Comparison of ENCODE assay signal across 8 cellular contexts in the genomic region with DNA sequence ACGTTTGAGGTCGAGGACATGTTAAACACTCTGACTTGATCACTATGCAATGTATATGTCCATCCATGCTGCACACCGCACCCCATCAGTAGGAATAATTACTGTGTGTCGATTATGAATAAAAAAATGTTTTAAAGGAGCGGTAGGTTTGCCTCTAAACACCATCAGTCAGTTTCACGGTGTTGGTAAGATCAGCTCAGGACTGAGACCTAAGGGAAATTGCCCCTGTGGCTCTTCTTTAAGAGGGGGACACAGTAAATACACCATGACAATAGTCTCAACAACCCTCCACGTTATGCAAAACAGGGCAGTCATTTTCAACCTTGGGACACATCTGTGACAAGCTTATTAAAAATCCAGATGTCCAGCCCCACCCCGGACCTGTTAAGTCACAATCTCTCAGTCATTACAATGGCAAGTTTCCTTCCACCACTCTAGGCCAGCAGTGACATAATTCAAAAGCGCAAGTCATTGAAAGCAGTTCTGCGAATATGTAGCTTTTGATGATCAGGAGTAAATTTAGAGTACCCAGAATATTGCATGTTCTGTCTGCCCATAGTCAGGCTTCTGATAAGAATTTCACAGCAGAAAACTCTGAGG. TPM values are rescaled to one million over a fixed set of nuclear protein-coding genes. Genes with fewer than 3 reads are reported as not detected.
DNase-seq lines count a peak whose midpoint lies in the region; ATAC-seq and TF ChIP-seq lines count a peak whose summit lies in the region.

No MANE protein-coding gene starts in this region.

- H3K23ac ChIP-seq in mesendoderm (ENCODE audit: low read length), result no peak overlapping the region

- H3K18ac ChIP-seq in mesendoderm (ENCODE audit: low read length), result peak overlapping the region; percentile 94

- peak overlapping the region; percentile 93 to 100 (median 96) for H3K4me3 ChIP-seq in BLaER1 treated with 17β-estradiol and CSF1 and Interleukin-3, amounts not matched to agents 10 nM and 100 nM
- H3K4me3 ChIP-seq in KMS-11 (IDR thresholded peaks at IDR 0.05; ENCODE audit: insufficient read depth, low read depth, low read length) (no peak overlapping the region), cardiac fibroblast (replicated peaks in 1 of 2; ENCODE audit: low read depth in 2 of 2, low read length in 2 of 2) (peak overlapping the region; percentile 67 to 70), mesendoderm (ENCODE audit: low read length) (peak overlapping the region; percentile 54)

- H3K36me3 ChIP-seq in BLaER1 treated with 17β-estradiol and CSF1 and Interleukin-3, amounts not matched to agents 10 nM and 100 nM, result peaks cover 10 to 57% (median 49%) of the 10 kb centered on the region in 11 experiments
- H3K36me3 ChIP-seq in KMS-11 (ENCODE audit: insufficient read depth) (peaks cover 5% of the 10 kb centered on the region; the same call in 1 of the 2 replicates), mesendoderm (ENCODE audit: control insufficient read depth, insufficient read depth, low read length) (peaks cover 3% of the 10 kb centered on the region)

- no peak for TF ChIP-seq CTCF in KMS-11 (conservative IDR thresholded peaks at IDR 0.05; ENCODE audit: low read depth, low read length)
- no peak for TF ChIP-seq CTCF in cardiac fibroblast (IDR thresholded peaks at IDR 0.05; ENCODE audit: low read depth, low read length)

- no peak for ATAC-seq in HG03097 (IDR thresholded peaks at IDR 0.05; ENCODE audit: low FRiP score, unreplicated experiment)

- H4K5ac ChIP-seq in mesendoderm (ENCODE audit: low read length), result no peak overlapping the region

- H2BK5ac ChIP-seq in mesendoderm (ENCODE audit: low read length), result no peak overlapping the region

- H3K4ac ChIP-seq in mesendoderm (ENCODE audit: low read depth, low read length), result no peak overlapping the region

- H3K56ac ChIP-seq in mesendoderm (ENCODE audit: low read length), result peak overlapping the region; percentile 94

- H3K4me2 ChIP-seq in BLaER1 treated with 17β-estradiol and CSF1 and Interleukin-3, amounts not matched to agents 10 nM and 100 nM, result peak overlapping the region; percentile 81 to 93 (median 85)
- peak overlapping the region; percentile 93 for H3K4me2 ChIP-seq in KMS-11
- H3K4me2 ChIP-seq in mesendoderm (ENCODE audit: low read length), result peak overlapping the region; percentile 77

- DNase-seq in cardiac fibroblast (ENCODE audit: low read depth in 2 of 2) (peak; percentile 3 to 42), mesendoderm (no peak), NCI-H774 (lab: John Stamatoyannopoulos, UW) (no peak), SW 1271 (lab: John Stamatoyannopoulos, UW) (no peak)
- no peak for DNase-seq in activated CD4-positive, alpha-beta T cell treated with anti-CD3 and anti-CD28 coated beads for 1 hour

- peaks cover 18% of the 10 kb centered on the region for H3K79me1 ChIP-seq in mesendoderm (ENCODE audit: low read length)

- H3K4me1 ChIP-seq in BLaER1 treated with 17β-estradiol and CSF1 and Interleukin-3, amounts not matched to agents 10 nM and 100 nM, result peaks cover 12 to 41% (median 16%) of the 10 kb centered on the region in 10 experiments
- H3K4me1 ChIP-seq in KMS-11 (ENCODE audit: low read depth, poor library complexity, severe bottlenecking) (peaks cover 11% of the 10 kb centered on the region), mesendoderm (ENCODE audit: control insufficient read depth, low read depth, low read length) (peaks cover 4% of the 10 kb centered on the region)

- H2BK15ac ChIP-seq in mesendoderm (replicated peaks; ENCODE audit: low read depth), result no peak overlapping the region

- peak overlapping the region; percentile 90 to 98 (median 93); a peak in 21 of 22 replicates for H3K9ac ChIP-seq in BLaER1 treated with 17β-estradiol and CSF1 and Interleukin-3, amounts not matched to agents 10 nM and 100 nM
- H3K9ac ChIP-seq in KMS-11 (peak overlapping the region; percentile 16; the same call in 1 of the 2 replicates), mesendoderm (ENCODE audit: low read length) (peak overlapping the region; percentile 93)

- H3K9me3 ChIP-seq in BLaER1 treated with 17β-estradiol and CSF1 and Interleukin-3, amounts not matched to agents 10 nM and 100 nM (replicated peaks in 1 of 11), result peaks cover 0 to 4% (median 0%) of the 10 kb centered on the region in 11 experiments; a peak in 1 of 22 replicates

- H4K8ac ChIP-seq in mesendoderm (ENCODE audit: low read depth, low read length), result no peak overlapping the region

- H3K79me2 ChIP-seq in KMS-11 (ENCODE audit: insufficient read depth, low read depth), result peaks cover 25% of the 10 kb centered on the region; the same call in 1 of the 2 replicates
- H3K79me2 ChIP-seq in mesendoderm (ENCODE audit: control insufficient read depth, insufficient read depth, low read length), result peaks cover 26% of the 10 kb centered on the region

- H2AK5ac ChIP-seq in mesendoderm (ENCODE audit: low read length), result no peak overlapping the region

- H2BK120ac ChIP-seq in mesendoderm (ENCODE audit: low read depth, low read length), result no peak overlapping the region

- peak overlapping the region; percentile 39 for H2AFZ ChIP-seq in KMS-11 (ENCODE audit: low read depth)

- peak overlapping the region; percentile 82 to 91 (median 88); a peak in 21 of 22 replicates for H3K27ac ChIP-seq in BLaER1 treated with 17β-estradiol and CSF1 and Interleukin-3, amounts not matched to agents 10 nM and 100 nM
- peak overlapping the region; percentile 17; the same call in 1 of the 2 replicates for H3K27ac ChIP-seq in KMS-11
- H3K27ac ChIP-seq in mesendoderm (ENCODE audit: low read depth, low read length), result no peak overlapping the region

- no CpG with 5 or more reads among the region's 10 CpGs for WGBS in mesendoderm (ENCODE audit: extremely low coverage, insufficient coverage, low lambda C conversion rate)

- no peaks in the 10 kb centered on the region for H3K27me3 ChIP-seq in BLaER1 treated with 17β-estradiol and CSF1 and Interleukin-3, amounts not matched to agents 10 nM and 100 nM
- H3K27me3 ChIP-seq in KMS-11 (ENCODE audit: insufficient read depth, low read depth), result no peaks in the 10 kb centered on the region
- H3K27me3 ChIP-seq in mesendoderm (ENCODE audit: insufficient read depth, low read length, poor library complexity), result no peaks in the 10 kb centered on the region

- H4K20me1 ChIP-seq in BLaER1 treated with 17β-estradiol and CSF1 and Interleukin-3, amounts not matched to agents 10 nM and 100 nM, result peaks cover 0 to 59% (median 34%) of the 10 kb centered on the region in 11 experiments; a peak in 16 of 22 replicates
- no peaks in the 10 kb centered on the region for H4K20me1 ChIP-seq in KMS-11 (ENCODE audit: insufficient read depth)

RNA-seq across cellular contexts. Expression of a gene that starts 1.2 kb away (rescaled TPM):
- polyA plus RNA-seq in mesendoderm (2013, experiment 1 of 2), result 42.0 TPM
- polyA plus RNA-seq in mesendoderm (2013, experiment 2 of 2), result 45.1 TPM

RNA-seq across cellular contexts. Expression of a gene that starts 29.8 kb away (rescaled TPM):
- polyA plus RNA-seq in mesendoderm (2013, experiment 1 of 2), result 80.1 TPM
- polyA plus RNA-seq in mesendoderm (2013, experiment 2 of 2), result 73.8 TPM

RNA-seq across cellular contexts. Expression of a gene that starts 30.2 kb away (rescaled TPM):
- polyA plus RNA-seq in mesendoderm (2013, experiment 1 of 2), result 181 TPM
- polyA plus RNA-seq in mesendoderm (2013, experiment 2 of 2), result 174 TPM

RNA-seq across cellular contexts. Expression of a gene that starts 40.2 kb away (rescaled TPM):
- 0.91 TPM for polyA plus RNA-seq in mesendoderm (2013, experiment 1 of 2)
- 0.88 TPM for polyA plus RNA-seq in mesendoderm (2013, experiment 2 of 2)

RNA-seq across cellular contexts. Expression of a gene that starts 59.3 kb away (rescaled TPM):
- 100 TPM for polyA plus RNA-seq in mesendoderm (2013, experiment 1 of 2)
- 102 TPM for polyA plus RNA-seq in mesendoderm (2013, experiment 2 of 2)

Comparison
In these comparisons a context has a peak if more than half of its experiments do, and no peak if none do; other contexts are left out.
1. H3K9ac ChIP-seq: peak in every context shown above with its lines; median percentile 93 in BLaER1 treated with 17β-estradiol and CSF1 and Interleukin-3, amounts not matched to agents 10 nM and 100 nM; 93 in mesendoderm; 16 in KMS-11.
2. DNase-seq: peak in cardiac fibroblast (2 of 2); none in mesendoderm (single experiment), NCI-H774 (single experiment), SW 1271 (0 of 2) and activated CD4-positive, alpha-beta T cell treated with anti-CD3 and anti-CD28 coated beads for 1 hour (single experiment).
3. Peak in every context shown above with its lines, with median percentiles within 50 percentile points of each other: H3K4me2 ChIP-seq.